ENCODE assay signal across 25 cellular contexts in the genomic region with DNA sequence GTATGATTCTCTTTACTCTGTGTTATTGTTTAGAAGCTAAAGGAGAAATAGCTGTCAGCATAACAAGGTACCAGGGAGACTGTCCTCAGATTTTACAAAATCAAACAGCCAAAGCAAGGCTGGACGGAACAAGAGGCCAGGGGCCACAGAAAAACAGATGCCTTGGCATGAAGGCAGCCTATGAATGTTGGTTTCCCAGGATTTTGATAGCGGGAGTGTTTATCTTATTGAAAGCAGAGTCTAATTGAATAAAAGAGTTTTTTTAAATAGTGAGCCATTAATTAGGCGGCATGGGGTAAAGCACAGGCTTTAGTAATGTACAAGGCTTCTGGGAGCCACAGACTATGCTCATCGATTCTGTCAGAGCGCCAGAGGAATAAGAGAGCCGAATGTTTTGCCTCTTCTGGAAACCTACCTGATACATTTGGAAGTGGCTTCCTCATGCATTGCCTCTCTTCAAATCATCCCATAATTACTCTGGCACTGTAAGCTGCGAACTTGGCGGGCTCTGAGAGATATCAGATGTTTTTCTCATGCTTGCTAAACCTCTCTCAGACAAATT. TPM values are rescaled to one million over a fixed set of nuclear protein-coding genes. Genes with fewer than 3 reads are reported as not detected.
"Had no signal": no experiment of that assay in that cellular context is flagged by ENCODE, and none has a peak within 500 bp of the region (broad histone marks: within the 10 kb centered on the region; RNA-seq: fewer than 3 reads in every experiment).

No MANE protein-coding gene starts in this region.

- DNase-seq: activated CD4-positive, alpha-beta T cell treated with anti-CD3 and anti-CD28 coated beads for 48 hours; activated CD8-positive, alpha-beta T cell treated with anti-CD3 and anti-CD28 coated beads for 36 hours; activated gamma-delta T cell; effector CD4-positive, alpha-beta T cell; glutamatergic neuron; hippocampal formation; left ventricle myocardium superior; nephron progenitor cell; pancreas; right cardiac atrium; stimulated activated CD4-positive, alpha-beta T cell treated with anti-CD3 and anti-CD28 coated beads, Interleukin-4, amount 100 ng/mL, for 24 hours; stimulated activated naive CD4-positive, alpha-beta T cell treated with Interleukin-2 at 50 U/mL for 16 hours; T-helper 2 cell; upper lobe of left lung had no signal

- H3K27me3 Mint-ChIP-seq: activated CD8-positive, alpha-beta T cell treated with anti-CD3 and anti-CD28 coated beads for 36 hours; brain had no signal

- H3K27ac ChIP-seq: pancreas, upper lobe of left lung had no signal

- H3K36me3 Mint-ChIP-seq: activated naive CD4-positive, alpha-beta T cell treated with anti-CD3 and anti-CD28 coated beads, Interleukin-2, amount 50 U/mL, for 24 hours; brain had no signal

- H3K27ac Mint-ChIP-seq: activated CD8-positive, alpha-beta T cell treated with anti-CD3 and anti-CD28 coated beads for 36 hours; activated naive CD4-positive, alpha-beta T cell treated with anti-CD3 and anti-CD28 coated beads, Interleukin-2, amount 50 U/mL, for 24 hours; activated T-helper 1 cell treated with anti-CD3 and anti-CD28 coated beads, Interleukin-12 subunit alpha, Interleukin-12 subunit beta, Interleukin-2, Interleukin-4 antibody, amounts not matched to agents 30 ng/mL and 10 ng/mL and 1 ng/mL, durations not matched to agents 14 hours and 24 hours and 36 hours; dendritic cell treated with granulocyte-macrophage colony-stimulating factor and Interleukin-4, amounts not matched to agents 40 ng/mL and 50 ng/mL, for 4 days had no signal

- H3K9me3 ChIP-seq: pancreas, upper lobe of left lung had no signal

- ATAC-seq: activated CD8-positive, alpha-beta T cell treated with anti-CD3 and anti-CD28 coated beads for 36 hours; left ventricle myocardium superior; right cardiac atrium had no signal

- FAIRE-seq: frontal cortex, pancreas had no signal

- H3K9me3 Mint-ChIP-seq: activated CD8-positive, alpha-beta T cell treated with anti-CD3 and anti-CD28 coated beads for 36 hours; activated naive CD4-positive, alpha-beta T cell treated with anti-CD3 and anti-CD28 coated beads, Interleukin-2, amount 50 U/mL, for 24 hours; activated T-helper 1 cell treated with anti-CD3 and anti-CD28 coated beads, Interleukin-12 subunit alpha, Interleukin-12 subunit beta, Interleukin-2, Interleukin-4 antibody, amounts not matched to agents 30 ng/mL and 10 ng/mL and 1 ng/mL, durations not matched to agents 14 hours and 24 hours and 36 hours; dendritic cell treated with granulocyte-macrophage colony-stimulating factor and Interleukin-4, amounts not matched to agents 40 ng/mL and 50 ng/mL, for 4 days; nephron progenitor cell had no signal

- H3K36me3 ChIP-seq: pancreas, upper lobe of left lung had no signal

- H3K4me3 ChIP-seq: pancreas, upper lobe of left lung had no signal

- H3K4me1 Mint-ChIP-seq: activated naive CD4-positive, alpha-beta T cell treated with anti-CD3 and anti-CD28 coated beads, Interleukin-2, amount 50 U/mL, for 24 hours had no signal

- H3K27me3 ChIP-seq: pancreas, upper lobe of left lung had no signal

- H3K4me3 Mint-ChIP-seq: activated CD8-positive, alpha-beta T cell treated with anti-CD3 and anti-CD28 coated beads for 36 hours; activated naive CD4-positive, alpha-beta T cell treated with anti-CD3 and anti-CD28 coated beads, Interleukin-2, amount 50 U/mL, for 24 hours; activated T-helper 1 cell treated with anti-CD3 and anti-CD28 coated beads, Interleukin-12 subunit alpha, Interleukin-12 subunit beta, Interleukin-2, Interleukin-4 antibody, amounts not matched to agents 30 ng/mL and 10 ng/mL and 1 ng/mL, durations not matched to agents 14 hours and 24 hours and 36 hours; dendritic cell treated with granulocyte-macrophage colony-stimulating factor and Interleukin-4, amounts not matched to agents 40 ng/mL and 50 ng/mL, for 4 days; nephron progenitor cell had no signal

RNA-seq across cellular contexts. Expression of a gene that starts 30.4 kb away (rescaled TPM):
- total RNA-seq: activated CD8-positive, alpha-beta T cell treated with anti-CD3 and anti-CD28 coated beads for 36 hours; activated T-helper 1 cell treated with anti-CD3 and anti-CD28 coated beads, Interleukin-12 subunit alpha, Interleukin-12 subunit beta, Interleukin-2, Interleukin-4 antibody, amounts not matched to agents 30 ng/mL and 10 ng/mL and 1 ng/mL, durations not matched to agents 14 hours and 24 hours and 36 hours; cardiac septum; chondrocyte; frontal cortex; left ventricle myocardium superior; myocyte; pancreas; pulmonary artery endothelial cell; right cardiac atrium; subcutaneous adipose tissue had no signal
- polyA plus RNA-seq: esophagus, pancreas, right cardiac atrium had no signal
